9 cellular contexts compared by ENCODE assay signal in the genomic region with DNA sequence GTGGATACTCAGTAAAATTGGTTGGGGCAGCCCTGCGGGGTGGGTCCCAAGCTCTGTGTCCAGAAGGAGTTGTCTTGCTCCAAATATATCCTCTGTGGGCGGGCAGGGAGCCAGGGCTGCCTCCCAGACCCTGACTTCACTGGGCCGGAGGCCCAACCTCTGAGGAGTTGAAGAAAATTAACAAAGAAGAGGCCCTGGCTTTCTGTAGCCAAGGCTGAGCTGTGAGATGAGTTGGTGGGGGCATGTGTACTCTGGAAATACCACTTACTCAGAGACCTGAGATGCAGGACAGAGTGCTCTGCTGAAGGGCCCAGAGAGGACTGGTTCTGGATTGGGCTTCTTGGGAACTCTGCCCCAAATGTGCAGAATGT.
A peak's percentile ranks its signal among the peaks of the same experiment; 100 is the strongest.
DNase-seq lines count a peak whose midpoint lies in the region; ATAC-seq and TF ChIP-seq lines count a peak whose summit lies in the region.
"Had no signal": no experiment of that assay in that cellular context is flagged by ENCODE, and none has a peak within 500 bp of the region (broad histone marks: within the 10 kb centered on the region; RNA-seq: fewer than 3 reads in every experiment).

No MANE protein-coding gene starts in this region.

- TF ChIP-seq CTCF in HFFc6 (IDR thresholded peaks at IDR 0.05) (no peak), right atrium auricular region (IDR thresholded peaks at IDR 0.05) (no peak), spleen (IDR thresholded peaks at IDR 0.05 in 8 of 11, conservative IDR thresholded peaks at IDR 0.05 in 3 of 11) (no peak)

- H3K27ac Mint-ChIP-seq in HFFc6: peak overlapping the region; percentile 98
- peak overlapping the region; percentile 99 for H3K27ac Mint-ChIP-seq in activated naive CD8-positive, alpha-beta T cell treated with anti-CD3 and anti-CD28 coated beads, Interleukin-2, amount 50 U/mL, for 24 hours

- H3K27ac ChIP-seq in right atrium auricular region (peak overlapping the region; percentile 94 to 98), spleen (peak overlapping the region in 6 of 8 donors; percentile 76 to 87 (median 84))
- H3K27ac ChIP-seq: KMS-11 had no signal

- H3K27me3 ChIP-seq in right atrium auricular region (no peaks in the 10 kb centered on the region), spleen (replicated peaks in 1 of 7) (no peaks in the 10 kb centered on the region)

- peak; percentile 87 for DNase-seq in HFFc6
- DNase-seq in activated naive CD8-positive, alpha-beta T cell treated with anti-CD3 and anti-CD28 coated beads, Interleukin-2, amount 50 U/mL, for 24 hours: no peak
- peak; percentile 95 for DNase-seq in right atrium auricular region (ENCODE audit: low spot score)
- no peak for DNase-seq in spleen
- DNase-seq in activated CD4-positive, alpha-beta T cell treated with anti-CD3 and anti-CD28 coated beads, Interleukin-2, amount 50 U/mL, for 48 hours: no peak

- no peaks in the 10 kb centered on the region for H3K9me3 ChIP-seq in right atrium auricular region
- H3K9me3 ChIP-seq in spleen: no peaks in the 10 kb centered on the region

- peak overlapping the region; percentile 85 for H3K4me3 Mint-ChIP-seq in HFFc6
- H3K4me3 Mint-ChIP-seq in activated naive CD8-positive, alpha-beta T cell treated with anti-CD3 and anti-CD28 coated beads, Interleukin-2, amount 50 U/mL, for 24 hours: peak overlapping the region; percentile 85

- intact Hi-C loops in spleen (cut with DNase I; ENCODE audit: low total_unique reads): loop anchor here (5.0 kb wide), 1 partner anchor 552 kb away; no protein-coding TSS in a partner anchor

- H3K4me1 Mint-ChIP-seq in HFFc6 (ENCODE audit: low read depth): peaks cover 86% of the 10 kb centered on the region
- H3K4me1 Mint-ChIP-seq in activated naive CD8-positive, alpha-beta T cell treated with anti-CD3 and anti-CD28 coated beads, Interleukin-2, amount 50 U/mL, for 24 hours: peaks cover 56% of the 10 kb centered on the region

- TF ChIP-seq POLR2A in spleen (IDR thresholded peaks at IDR 0.05): no peak

- 66 to 90% (median 78%) methylated on average over 3 of the region's 3 CpGs for WGBS in spleen, 5 donors

- ATAC-seq in activated naive CD8-positive, alpha-beta T cell treated with anti-CD3 and anti-CD28 coated beads, Interleukin-2, amount 50 U/mL, for 24 hours: no peak
- no peak for ATAC-seq in GM18858 (IDR thresholded peaks at IDR 0.05; ENCODE audit: unreplicated experiment)
- ATAC-seq in GM19324 (IDR thresholded peaks at IDR 0.05; ENCODE audit: low FRiP score, unreplicated experiment): no peak
- no peak for ATAC-seq in GM19328 (IDR thresholded peaks at IDR 0.05; ENCODE audit: unreplicated experiment)

- H3K4me1 ChIP-seq in right atrium auricular region: peaks cover 0 to 49% of the 10 kb centered on the region in 2 donors
- peaks cover 27 to 59% (median 48%) of the 10 kb centered on the region in 6 donors for H3K4me1 ChIP-seq in spleen

- H3K36me3 ChIP-seq in right atrium auricular region (no peaks in the 10 kb centered on the region), spleen (no peaks in the 10 kb centered on the region)

- H3K27me3 Mint-ChIP-seq in HFFc6 (ENCODE audit: insufficient read depth): peaks cover 6% of the 10 kb centered on the region; the same call in 1 of the 2 replicates
- H3K27me3 Mint-ChIP-seq in activated naive CD8-positive, alpha-beta T cell treated with anti-CD3 and anti-CD28 coated beads, Interleukin-2, amount 50 U/mL, for 24 hours: no peaks in the 10 kb centered on the region

- H3K36me3 Mint-ChIP-seq in HFFc6 (ENCODE audit: low read depth): peaks cover 29% of the 10 kb centered on the region
- peaks cover 9% of the 10 kb centered on the region for H3K36me3 Mint-ChIP-seq in activated naive CD8-positive, alpha-beta T cell treated with anti-CD3 and anti-CD28 coated beads, Interleukin-2, amount 50 U/mL, for 24 hours (ENCODE audit: low read depth)

- H3K9me3 Mint-ChIP-seq in HFFc6: no peaks in the 10 kb centered on the region
- no peaks in the 10 kb centered on the region for H3K9me3 Mint-ChIP-seq in activated naive CD8-positive, alpha-beta T cell treated with anti-CD3 and anti-CD28 coated beads, Interleukin-2, amount 50 U/mL, for 24 hours

- no peak overlapping the region for H3K4me3 ChIP-seq in right atrium auricular region
- no peak overlapping the region for H3K4me3 ChIP-seq in spleen

Comparison
In these comparisons a context has a peak if more than half of its experiments do, and no peak if none do; other contexts are left out.
1. DNase-seq: peak in HFFc6 (single experiment) and right atrium auricular region (single experiment); none in activated naive CD8-positive, alpha-beta T cell treated with anti-CD3 and anti-CD28 coated beads, Interleukin-2, amount 50 U/mL, for 24 hours (single experiment), spleen (single experiment) and activated CD4-positive, alpha-beta T cell treated with anti-CD3 and anti-CD28 coated beads, Interleukin-2, amount 50 U/mL, for 48 hours (0 of 2).